Comparison of ENCODE assay signal across 8 cellular contexts in genomic region chr11:73393479-73394415, GRCh38. TPM values are rescaled to one million over a fixed set of nuclear protein-coding genes. Genes with fewer than 3 reads are reported as not detected.
DNase-seq lines count a peak whose midpoint lies in the region; ATAC-seq and TF ChIP-seq lines count a peak whose summit lies in the region.

No MANE protein-coding gene starts in this region.

- no peaks in the 10 kb centered on the region for H3K27me3 Mint-ChIP-seq in CD4-positive, CD25-positive, alpha-beta regulatory T cell
- H3K27me3 Mint-ChIP-seq in endodermal cell (ENCODE audit: insufficient read depth), result no peaks in the 10 kb centered on the region

- peak; percentile 48 to 73 (median 64) for DNase-seq in CD4-positive, CD25-positive, alpha-beta regulatory T cell
- DNase-seq in HEK293T (ENCODE audit: extremely low spot score) (peak; percentile 81), NCI-H82 (lab: John Stamatoyannopoulos, UW) (peak; percentile 84), endodermal cell (peak; percentile 94), middle frontal gyrus (ENCODE audit: extremely low spot score, low spot score) (peak; percentile 73)
- peak; percentile 23 to 37 for DNase-seq in activated CD8-positive, alpha-beta memory T cell treated with anti-CD3 and anti-CD28 coated beads for 1 hour (ENCODE audit: extremely low read depth in 1 of 2, low read depth in 1 of 2)
- peak; percentile 73 for DNase-seq in stimulated activated CD8-positive, alpha-beta memory T cell treated with anti-CD3 and anti-CD28 coated beads, Interleukin-4, amount 100 ng/mL, for 48 hours

- H3K36me3 Mint-ChIP-seq in CD4-positive, CD25-positive, alpha-beta regulatory T cell, result no peaks in the 10 kb centered on the region
- H3K36me3 Mint-ChIP-seq in endodermal cell (ENCODE audit: low read depth), result no peaks in the 10 kb centered on the region

- 73 to 80% methylated on average over 13 to 16 of the region's 16 CpGs for WGBS in endodermal cell (ENCODE audit: insufficient coverage in 1 of 2, insufficient read length in 1 of 2), 2 experiments

- H3K27me3 ChIP-seq in CD4-positive, CD25-positive, alpha-beta regulatory T cell (ENCODE audit: control insufficient read depth, insufficient read depth, low read length), result no peaks in the 10 kb centered on the region
- no peaks in the 10 kb centered on the region for H3K27me3 ChIP-seq in endodermal cell (ENCODE audit: control insufficient read depth, insufficient read depth, low read length, poor library complexity, severe bottlenecking)

- peaks cover 0 to 13% (median 6%) of the 10 kb centered on the region in 4 donors for H3K4me1 Mint-ChIP-seq in CD4-positive, CD25-positive, alpha-beta regulatory T cell
- no peaks in the 10 kb centered on the region for H3K4me1 Mint-ChIP-seq in endodermal cell

- CTCF ChIA-PET in HEK293T (lab: Yijun Ruan, JAX), result interaction anchor here (0.5 to 5.2 kb wide), 13 partner anchors 9 to 268 kb away, joined by 3 to 45 read pairs (median 5); partner anchors contain the start of gene RELT

- H3K27ac ChIP-seq in CD4-positive, CD25-positive, alpha-beta regulatory T cell (ENCODE audit: insufficient read depth, low read length, poor library complexity, severe bottlenecking), result no peak overlapping the region
- H3K27ac ChIP-seq in endodermal cell (ENCODE audit: low read depth, low read length), result no peak overlapping the region

- no peaks in the 10 kb centered on the region for H3K9me3 Mint-ChIP-seq in CD4-positive, CD25-positive, alpha-beta regulatory T cell
- H3K9me3 Mint-ChIP-seq in endodermal cell, result no peaks in the 10 kb centered on the region

- TF ChIP-seq CTCF in endodermal cell (conservative IDR thresholded peaks at IDR 0.05), result peak; percentile 92

- H3K4me3 Mint-ChIP-seq in CD4-positive, CD25-positive, alpha-beta regulatory T cell, result no peak overlapping the region
- H3K4me3 Mint-ChIP-seq in endodermal cell, result no peak overlapping the region

- H3K9ac ChIP-seq in endodermal cell (ENCODE audit: extremely low read depth, low read length, poor library complexity, severe bottlenecking), result no peak overlapping the region

- H3K36me3 ChIP-seq in CD4-positive, CD25-positive, alpha-beta regulatory T cell (ENCODE audit: control insufficient read depth, insufficient read depth, low read length), result peaks cover 6% of the 10 kb centered on the region
- H3K36me3 ChIP-seq in endodermal cell (ENCODE audit: control insufficient read depth, insufficient read depth, low read length), result no peaks in the 10 kb centered on the region

- no peak overlapping the region for H3K4me3 ChIP-seq in CD4-positive, CD25-positive, alpha-beta regulatory T cell (ENCODE audit: low read depth, low read length)
- no peak overlapping the region for H3K4me3 ChIP-seq in endodermal cell (ENCODE audit: low read length)

- H3K4me1 ChIP-seq in CD4-positive, CD25-positive, alpha-beta regulatory T cell (ENCODE audit: control insufficient read depth, insufficient read depth, low read length, poor library complexity, severe bottlenecking), result no peaks in the 10 kb centered on the region
- H3K4me1 ChIP-seq in endodermal cell (ENCODE audit: control insufficient read depth, insufficient read depth, low read length), result no peaks in the 10 kb centered on the region

- H3K27ac Mint-ChIP-seq in CD4-positive, CD25-positive, alpha-beta regulatory T cell, result peak overlapping the region in 2 of 3 donors; percentile 41 to 67
- H3K27ac Mint-ChIP-seq in endodermal cell, result peak overlapping the region; percentile 58

- H3K9me3 ChIP-seq in CD4-positive, CD25-positive, alpha-beta regulatory T cell (ENCODE audit: control insufficient read depth in 2 of 2, low read length in 2 of 2), result no peaks in the 10 kb centered on the region
- H3K9me3 ChIP-seq in endodermal cell (ENCODE audit: control insufficient read depth, low read length), result no peaks in the 10 kb centered on the region

- peak; percentile 56 to 66 for ATAC-seq in CD4-positive, CD25-positive, alpha-beta regulatory T cell (ENCODE audit: low read depth in 2 of 2)
- no peak for ATAC-seq in HG03025 (IDR thresholded peaks at IDR 0.05; ENCODE audit: low FRiP score, unreplicated experiment)

- POLR2A ChIA-PET in HEK293T (lab: Yijun Ruan, JAX), result interaction anchor here (1.0 to 1.5 kb wide), 3 partner anchors 19 to 42 kb away, joined by 3 to 4 read pairs (median 4); no protein-coding TSS in a partner anchor

TF ChIP-seq in HEK293T, 16 proteins besides CTCF, POLR2A, EP300 and RAD21:
- TF ChIP-seq ELF4 (IDR thresholded peaks at IDR 0.05), result no peak
- TF ChIP-seq SUZ12 (IDR thresholded peaks at IDR 0.05), result no peak
- TF ChIP-seq L3MBTL2 (conservative IDR thresholded peaks at IDR 0.05), result no peak
- TF ChIP-seq TARDBP (IDR thresholded peaks at IDR 0.05), result no peak
- no peak for TF ChIP-seq CTBP1 (IDR thresholded peaks at IDR 0.05; ENCODE audit: borderline replicate concordance)
- TF ChIP-seq SP1 (IDR thresholded peaks at IDR 0.05), result no peak
- TF ChIP-seq NFRKB (IDR thresholded peaks at IDR 0.05), result no peak
- TF ChIP-seq FOXA1 (IDR thresholded peaks at IDR 0.05), result no peak
- TF ChIP-seq ARNT (IDR thresholded peaks at IDR 0.05), result no peak
- TF ChIP-seq BHLHE40 (IDR thresholded peaks at IDR 0.05; ENCODE audit: borderline replicate concordance), result no peak
- no peak for TF ChIP-seq ZNF384 (IDR thresholded peaks at IDR 0.05)
- TF ChIP-seq FOXM1 (IDR thresholded peaks at IDR 0.05; ENCODE audit: borderline replicate concordance), result no peak
- TF ChIP-seq PKNOX1 (IDR thresholded peaks at IDR 0.05), result no peak
- TF ChIP-seq FOXK2 (IDR thresholded peaks at IDR 0.05), result no peak
- no peak for TF ChIP-seq LEF1 (IDR thresholded peaks at IDR 0.05; ENCODE audit: borderline replicate concordance)
- no peak for TF ChIP-seq HDGF (IDR thresholded peaks at IDR 0.05; ENCODE audit: borderline replicate concordance)

RNA-seq across cellular contexts. Expression of gene RELT, which starts 17.5 kb away (rescaled TPM):
- 117 TPM for total RNA-seq in CD4-positive, CD25-positive, alpha-beta regulatory T cell
- 1 to 10 TPM; 2.0 to 3.3 (median 2.9) TPM for polyA plus RNA-seq in CD4-positive, CD25-positive, alpha-beta regulatory T cell
- 1 to 10 TPM; 6.9 to 8.9 TPM for total RNA-seq in endodermal cell
- polyA plus RNA-seq in endodermal cell (2013, experiment 1 of 2), result 7.8 TPM
- polyA plus RNA-seq in endodermal cell (2013, experiment 2 of 2), result 8.4 TPM

Comparison
In these comparisons a context has a peak if more than half of its experiments do, and no peak if none do; other contexts are left out.
1. DNase-seq: peak in every context shown above with its lines; median percentile 94 in endodermal cell; 84 in NCI-H82; 81 in HEK293T; 73 in middle frontal gyrus; 73 in stimulated activated CD8-positive, alpha-beta memory T cell treated with anti-CD3 and anti-CD28 coated beads, Interleukin-4, amount 100 ng/mL, for 48 hours; 64 in CD4-positive, CD25-positive, alpha-beta regulatory T cell; 30 in activated CD8-positive, alpha-beta memory T cell treated with anti-CD3 and anti-CD28 coated beads for 1 hour.
2. RNA of gene RELT, which starts 17.5 kb away (total RNA-seq): 117 TPM in CD4-positive, CD25-positive, alpha-beta regulatory T cell (single experiment); 6.9 to 8.9 TPM in endodermal cell; every median in the first group is over 10 times any median in the second.